Comparison of ENCODE assay signal across 21 cellular contexts in the genomic region with DNA sequence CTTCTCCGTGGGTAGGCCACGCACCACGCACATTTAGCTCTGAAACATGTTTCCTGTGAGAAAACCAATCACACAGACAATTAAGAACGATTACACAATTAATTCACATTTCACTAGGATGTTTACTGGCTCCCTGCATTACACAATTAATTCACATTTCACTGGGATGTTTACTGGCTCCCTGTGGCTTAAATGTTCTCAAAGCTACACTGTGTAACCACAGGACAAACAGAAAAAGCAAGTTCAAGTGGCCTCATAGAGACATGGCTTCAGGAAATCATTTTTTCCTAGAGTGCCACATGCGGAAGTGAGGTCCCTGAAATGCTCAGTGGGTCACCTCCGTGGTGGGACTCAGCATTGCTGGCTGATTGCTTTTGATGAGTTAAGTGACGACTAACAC.
"Had no signal": no experiment of that assay in that cellular context is flagged by ENCODE, and none has a peak within 500 bp of the region (broad histone marks: within the 10 kb centered on the region; RNA-seq: fewer than 3 reads in every experiment).

No MANE protein-coding gene starts in this region.

- FAIRE-seq: frontal cortex had no signal

- H2AFZ ChIP-seq: parathyroid adenoma had no signal

- H3K79me2 ChIP-seq: parathyroid adenoma had no signal

- H3K27me3 ChIP-seq: breast epithelium, neutrophil had no signal

- H3K4me1 ChIP-seq: breast epithelium had no signal

- ATAC-seq: activated naive CD8-positive, alpha-beta T cell treated with anti-CD3 and anti-CD28 coated beads, Interleukin-2, amount 50 U/mL, for 24 hours; left ventricle myocardium superior; natural killer cell; stimulated activated effector memory CD8-positive, alpha-beta T cell treated with anti-CD3 and anti-CD28 coated beads, Interleukin-12 subunit alpha, Interleukin-12 subunit beta, amount 100 ng/mL, for 72 hours had no signal

- H3K4me3 ChIP-seq: breast epithelium had no signal

- H3K27ac ChIP-seq: breast epithelium, epithelial cell of prostate, neutrophil, parathyroid adenoma, VCaP had no signal

- H3K9me3 ChIP-seq: breast epithelium, neutrophil had no signal

- H3K9ac ChIP-seq: parathyroid adenoma had no signal

- DNase-seq: activated CD4-positive, alpha-beta T cell treated with anti-CD3 and anti-CD28 coated beads for 1 hour; activated CD4-positive, alpha-beta T cell treated with anti-CD3 and anti-CD28 coated beads, Interleukin-2, amount 50 U/mL, for 4 hours; activated naive CD4-positive, alpha-beta T cell treated with anti-CD3 and anti-CD28 coated beads for 36 hours; activated naive CD8-positive, alpha-beta T cell treated with anti-CD3 and anti-CD28 coated beads, Interleukin-2, amount 50 U/mL, for 24 hours; activated T-cell treated with anti-CD3 and anti-CD28 coated beads for 4 hours; aorta; dermis blood vessel endothelial cell; kidney glomerular epithelial cell; left ventricle myocardium superior; mesendoderm; natural killer cell; retina; stimulated activated CD4-positive, alpha-beta T cell treated with anti-CD3 and anti-CD28 coated beads, Interleukin-12 subunit alpha, Interleukin-12 subunit beta, amount 100 ng/mL, for 4 hours; stimulated activated CD4-positive, alpha-beta T cell treated with anti-CD3 and anti-CD28 coated beads, Interleukin-2, amount 100 ng/mL, for 24 hours had no signal

- H3K36me3 ChIP-seq: breast epithelium had no signal
